Comparison of ENCODE assay signal across 21 cellular contexts in the genomic region with DNA sequence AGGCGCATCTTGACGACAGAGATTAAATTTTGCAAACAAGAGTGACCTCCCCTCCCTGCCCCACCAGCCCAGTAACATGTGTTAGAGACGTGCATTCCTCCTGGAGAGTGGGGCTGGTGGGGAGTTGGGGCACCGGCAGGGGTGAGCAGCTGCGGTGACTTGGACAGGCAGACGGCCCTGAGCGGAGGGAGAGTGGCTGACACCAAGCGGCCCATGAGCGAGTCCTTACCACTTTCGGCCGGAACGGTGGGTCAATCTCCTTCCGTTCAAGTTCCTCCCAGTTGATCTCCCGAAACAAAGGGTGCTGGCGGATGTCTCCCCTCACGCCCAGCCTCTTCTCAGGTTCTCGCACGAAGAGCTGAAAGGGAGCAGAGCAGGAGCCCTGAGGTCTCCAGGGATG.
"Had no signal": no experiment of that assay in that cellular context is flagged by ENCODE, and none has a peak within 500 bp of the region (broad histone marks: within the 10 kb centered on the region; RNA-seq: fewer than 3 reads in every experiment).

No MANE protein-coding gene starts in this region.

- H3K9me3 ChIP-seq: MG63, SJSA1 had no signal

- DNase-seq: Karpas-422, KG1, MG63, NCI-H1092, NCI-H1436, NCI-H187, NCI-H2029, NCI-H2081 treated with DMSO at 0.1 percent for 48 hours, NCI-H2171, NCI-H226, NCI-H446, NCI-H510A, NCI-H524 treated with DMSO at 0.1 percent for 48 hours, NCI-H69, NCI-H774, Right ventricle myocardium superior, RPMI8226, SIG-M5 had no signal

- H3K36me3 ChIP-seq: MG63, SJSA1 had no signal

- H3K27ac ChIP-seq: SJSA1, SK-N-MC had no signal

- FAIRE-seq: RCC 7860 had no signal

- H3K4me1 ChIP-seq: SJSA1 had no signal

- H3K4me3 ChIP-seq: MG63, SJSA1, SK-N-MC had no signal
